Comparison of ENCODE assay signal across 8 cellular contexts in the genomic region with DNA sequence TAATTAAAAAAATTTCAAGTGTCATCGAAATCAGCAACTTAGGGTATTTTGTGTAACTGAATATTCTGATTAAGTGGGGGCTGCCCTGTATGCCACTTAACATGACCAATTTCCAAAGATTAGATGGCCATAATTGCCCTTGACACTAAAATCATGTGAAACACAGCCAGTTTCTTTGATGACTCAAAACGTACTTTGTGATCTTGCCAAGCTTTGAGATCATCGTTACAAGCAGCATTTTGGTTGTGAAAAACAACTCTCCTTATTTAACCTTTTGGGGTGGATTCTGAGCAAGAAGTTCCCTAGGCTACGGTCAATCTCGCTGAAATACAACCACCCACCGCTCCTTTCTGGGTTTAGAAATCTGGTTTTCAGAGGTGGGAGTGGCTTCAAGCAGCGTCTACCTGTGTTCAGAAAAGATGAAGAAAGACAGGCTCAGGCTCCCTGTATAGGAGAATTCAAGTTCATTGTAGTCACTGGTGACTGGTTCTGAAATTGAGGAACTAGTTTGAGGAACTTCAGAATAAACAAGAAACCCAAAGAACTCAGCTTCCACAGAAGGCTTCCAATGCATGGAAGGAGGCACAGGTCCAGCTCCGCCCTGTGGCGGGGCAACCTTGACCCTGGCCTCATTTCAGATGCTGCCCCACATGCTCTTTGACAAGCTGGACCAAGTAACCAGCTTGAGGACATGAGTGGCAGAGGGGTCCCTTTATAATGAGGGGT. TPM values are rescaled to one million over a fixed set of nuclear protein-coding genes. Genes with fewer than 3 reads are reported as not detected.
A peak's percentile ranks its signal among the peaks of the same experiment; 100 is the strongest.
DNase-seq lines count a peak whose midpoint lies in the region; ATAC-seq and TF ChIP-seq lines count a peak whose summit lies in the region.

No MANE protein-coding gene starts in this region.

- H3K36me3 ChIP-seq in mammary epithelial cell (ENCODE audit: insufficient read depth, low read length), result peaks cover 12% of the 10 kb centered on the region

- peak; percentile 68 for DNase-seq in RWPE1 (ENCODE audit: low spot score)
- peak; percentile 78 for DNase-seq in mammary epithelial cell
- DNase-seq in mesothelial cell of epicardium (ENCODE audit: low spot score in 2 of 2, unreplicated experiment in 2 of 2), result no peak
- no peak for DNase-seq in type B pancreatic cell (ENCODE audit: extremely low spot score, unreplicated experiment)
- DNase-seq in SW480 (ENCODE audit: low spot score), result no peak
- no peak for DNase-seq in LoVo (ENCODE audit: low spot score)

- peaks cover 94% of the 10 kb centered on the region for H3K79me2 ChIP-seq in mammary epithelial cell (ENCODE audit: insufficient read depth, low read length)

- H3K27ac ChIP-seq in C4-2B, result peak overlapping the region; percentile 77
- peak overlapping the region; percentile 95 for H3K27ac ChIP-seq in RWPE1
- H3K27ac ChIP-seq in mammary epithelial cell (ENCODE audit: insufficient read depth, low read depth, low read length), result peak overlapping the region; percentile 63

- no peak overlapping the region for H3K4me3 Mint-ChIP-seq in mesothelial cell of epicardium
- H3K4me3 Mint-ChIP-seq in type B pancreatic cell, result no peak overlapping the region

- no peak overlapping the region for H2AFZ ChIP-seq in mammary epithelial cell (ENCODE audit: low read depth, low read length)

- peak; percentile 32 for ATAC-seq in GM21786 (IDR thresholded peaks at IDR 0.05; ENCODE audit: unreplicated experiment)

- H3K4me1 ChIP-seq in mammary epithelial cell (ENCODE audit: insufficient read depth, low read length), result peaks cover 37% of the 10 kb centered on the region

- no peaks in the 10 kb centered on the region for H3K9me3 Mint-ChIP-seq in mesothelial cell of epicardium
- H3K9me3 Mint-ChIP-seq in type B pancreatic cell, result no peaks in the 10 kb centered on the region

- H3K27ac Mint-ChIP-seq in mesothelial cell of epicardium (peak overlapping the region; percentile 53), type B pancreatic cell (peak overlapping the region; percentile 79)

- dilution Hi-C loops in mammary epithelial cell (cut with HindIII; ENCODE audit: low sequenced_read_pairs), result loop anchor here (5.0 kb wide), 1 partner anchor 80 kb away; no protein-coding TSS in a partner anchor

- CTCF ChIA-PET in RWPE1 (lab: Yijun Ruan, JAX) (interaction anchor here (1.0 to 2.0 kb wide), 2 partner anchors 13 to 72 kb away, joined by 4 to 10 read pairs; no protein-coding TSS in a partner anchor), mammary epithelial cell (lab: Charles Lee; ENCODE audit: low non-redundant PET) (interaction anchor here (0.6 kb wide), 1 partner anchor 159 kb away, joined by 7 read pairs; no protein-coding TSS in a partner anchor)

- H3K4me2 ChIP-seq in mammary epithelial cell (ENCODE audit: insufficient read depth, low read depth, low read length), result peak overlapping the region; percentile 37

- POLR2A ChIA-PET in RWPE1 (lab: Yijun Ruan, JAX; ENCODE audit: low non-redundant PET), result interaction anchor here (1.9 kb wide), 1 partner anchor 9 kb away, joined by 6 read pairs; a partner anchor contains a TSS

- no peak for TF ChIP-seq CTCF in C4-2B (conservative IDR thresholded peaks at IDR 0.05)
- TF ChIP-seq CTCF in RWPE1 (conservative IDR thresholded peaks at IDR 0.05; ENCODE audit: low read depth), result no peak
- no peak for TF ChIP-seq CTCF in mammary epithelial cell (conservative IDR thresholded peaks at IDR 0.05 in 1 of 2, IDR thresholded peaks at IDR 0.05 in 1 of 2; ENCODE audit: extremely low read depth in 1 of 2, insufficient read depth in 1 of 2, low read depth in 1 of 2, low read length in 2 of 2)
- TF ChIP-seq CTCF in mesothelial cell of epicardium (IDR thresholded peaks at IDR 0.05; ENCODE audit: unreplicated experiment), result no peak
- TF ChIP-seq CTCF in type B pancreatic cell (conservative IDR thresholded peaks at IDR 0.05), result no peak

- H3K27me3 ChIP-seq in mammary epithelial cell (ENCODE audit: insufficient read depth, low read length), result no peaks in the 10 kb centered on the region

- in situ Hi-C loops in mammary epithelial cell (cut with MboI; ENCODE audit: low sequenced_read_pairs in 2 of 2), result no loop called here

- no peak overlapping the region for H3K4me3 ChIP-seq in mammary epithelial cell (replicated peaks in 1 of 3; ENCODE audit: insufficient read depth in 1 of 3, low read depth in 2 of 3, low read length in 3 of 3)

- BruUV-seq in mammary epithelial cell (replicated peaks; lab: Mats Ljungman, UMichigan), result no TSS peak

- peaks cover 2% of the 10 kb centered on the region for H4K20me1 ChIP-seq in mammary epithelial cell (ENCODE audit: insufficient read depth, low read length)

- H3K9me3 ChIP-seq in mammary epithelial cell (replicated peaks; ENCODE audit: insufficient read depth, low read length), result no peaks in the 10 kb centered on the region

- H3K4me1 Mint-ChIP-seq in mesothelial cell of epicardium (peaks cover 24% of the 10 kb centered on the region), type B pancreatic cell (ENCODE audit: unreplicated experiment) (peaks cover 37% of the 10 kb centered on the region)

- WGBS in mammary epithelial cell (ENCODE audit: low coverage, missing lambda C conversion rate), result 37% methylated on average over 7 of the region's 9 CpGs

- H3K9ac ChIP-seq in mammary epithelial cell (ENCODE audit: insufficient read depth, low read length), result no peak overlapping the region

- intact Hi-C loops in mammary epithelial cell (cut with micrococcal nuclease), result no loop called here

- H3K36me3 Mint-ChIP-seq in mesothelial cell of epicardium (peaks cover 10% of the 10 kb centered on the region), type B pancreatic cell (peaks cover 21% of the 10 kb centered on the region)

- H3K27me3 Mint-ChIP-seq in mesothelial cell of epicardium (ENCODE audit: low read depth), result no peaks in the 10 kb centered on the region
- H3K27me3 Mint-ChIP-seq in type B pancreatic cell, result no peaks in the 10 kb centered on the region

RNA-seq across cellular contexts. Expression of a gene that starts 9.4 kb away (rescaled TPM):
- 10 to 100 TPM in 1 of 2 donors, 1 to 10 TPM in 1; 5.2 to 11.6 TPM for total RNA-seq in mammary epithelial cell
- 9.3 TPM for polyA plus RNA-seq in mammary epithelial cell
- polyA minus RNA-seq in mammary epithelial cell, result 9.1 TPM
- 8.9 to 9.9 TPM (median 9.8 TPM) in 3 replicates for total RNA-seq in mesothelial cell of epicardium
- total RNA-seq in type B pancreatic cell (ENCODE audit: low replicate concordance), result 10.4 and 11.2 TPM in 2 replicates

RNA-seq across cellular contexts. Expression of a gene that starts 45.6 kb away (rescaled TPM):
- total RNA-seq in mammary epithelial cell, result under 1 TPM in 1 of 2 donors, not detected in 1; 0.21 TPM
- polyA plus RNA-seq in mammary epithelial cell, result not detected
- not detected for polyA minus RNA-seq in mammary epithelial cell
- total RNA-seq in mesothelial cell of epicardium, result not detected in 3 replicates
- total RNA-seq in type B pancreatic cell (ENCODE audit: low replicate concordance), result not detected in 2 replicates

Comparison
In these comparisons a context has a peak if more than half of its experiments do, and no peak if none do; other contexts are left out.
1. DNase-seq: peak in RWPE1 (single experiment) and mammary epithelial cell (single experiment); none in mesothelial cell of epicardium (0 of 2), type B pancreatic cell (single experiment), SW480 (single experiment) and LoVo (single experiment).
2. Peak in every context shown above with its lines, with median percentiles within 50 percentile points of each other: H3K27ac ChIP-seq.